In the genomic region with DNA sequence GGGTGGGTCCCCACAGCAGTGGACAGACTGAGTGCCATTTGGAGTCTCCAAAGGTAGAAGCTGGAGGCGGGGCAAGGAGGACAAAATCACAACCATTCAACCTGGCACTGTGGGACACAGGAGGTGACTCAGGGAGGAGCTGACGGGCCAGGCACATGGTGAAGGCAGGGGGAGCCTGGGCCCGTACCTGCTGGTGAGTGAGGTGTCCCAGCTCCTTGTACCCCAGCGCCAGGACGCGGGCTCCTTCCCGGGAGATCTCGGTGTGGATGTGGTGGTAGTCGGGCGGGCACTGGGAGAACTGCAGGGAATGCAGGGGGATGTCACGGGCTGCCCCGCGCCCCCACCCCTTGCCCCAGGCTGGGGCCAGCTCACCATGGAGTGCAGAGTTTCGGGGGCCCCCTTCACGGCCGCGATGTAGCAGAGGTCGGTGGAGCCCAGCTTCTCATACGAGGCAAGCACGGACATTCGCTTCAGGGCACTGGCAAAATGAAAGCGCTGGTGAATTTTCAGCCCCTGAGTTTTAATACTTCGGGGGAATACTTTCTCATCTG, we compare ENCODE assay signal across 3 cellular contexts.
TF ChIP-seq lines count a peak whose summit lies in the region.

No MANE protein-coding gene starts in this region.

TF ChIP-seq in SK-N-SH, 30 proteins besides CTCF, POLR2A, EP300 and RAD21 (continued from another document):
- TF ChIP-seq FOSL2 (IDR thresholded peaks at IDR 0.05; ENCODE audit: borderline replicate concordance, low read depth): no peak
- TF ChIP-seq CHD2 (IDR thresholded peaks at IDR 0.05; ENCODE audit: low read length, partially characterized antibody): no peak
- no peak for TF ChIP-seq RCOR1 (IDR thresholded peaks at IDR 0.05; ENCODE audit: low read length)
- TF ChIP-seq USF1 (IDR thresholded peaks at IDR 0.05; ENCODE audit: borderline replicate concordance, low read depth): no peak
- no peak for TF ChIP-seq MEF2A (IDR thresholded peaks at IDR 0.05; ENCODE audit: borderline replicate concordance, low read depth)
- TF ChIP-seq MXI1 (IDR thresholded peaks at IDR 0.05; ENCODE audit: low read depth, low read length): no peak
- no peak for TF ChIP-seq JUND (IDR thresholded peaks at IDR 0.05)
- no peak for TF ChIP-seq FOXJ3 (CRISPR knock-in tag; IDR thresholded peaks at IDR 0.05)
- TF ChIP-seq, protein P1, sequence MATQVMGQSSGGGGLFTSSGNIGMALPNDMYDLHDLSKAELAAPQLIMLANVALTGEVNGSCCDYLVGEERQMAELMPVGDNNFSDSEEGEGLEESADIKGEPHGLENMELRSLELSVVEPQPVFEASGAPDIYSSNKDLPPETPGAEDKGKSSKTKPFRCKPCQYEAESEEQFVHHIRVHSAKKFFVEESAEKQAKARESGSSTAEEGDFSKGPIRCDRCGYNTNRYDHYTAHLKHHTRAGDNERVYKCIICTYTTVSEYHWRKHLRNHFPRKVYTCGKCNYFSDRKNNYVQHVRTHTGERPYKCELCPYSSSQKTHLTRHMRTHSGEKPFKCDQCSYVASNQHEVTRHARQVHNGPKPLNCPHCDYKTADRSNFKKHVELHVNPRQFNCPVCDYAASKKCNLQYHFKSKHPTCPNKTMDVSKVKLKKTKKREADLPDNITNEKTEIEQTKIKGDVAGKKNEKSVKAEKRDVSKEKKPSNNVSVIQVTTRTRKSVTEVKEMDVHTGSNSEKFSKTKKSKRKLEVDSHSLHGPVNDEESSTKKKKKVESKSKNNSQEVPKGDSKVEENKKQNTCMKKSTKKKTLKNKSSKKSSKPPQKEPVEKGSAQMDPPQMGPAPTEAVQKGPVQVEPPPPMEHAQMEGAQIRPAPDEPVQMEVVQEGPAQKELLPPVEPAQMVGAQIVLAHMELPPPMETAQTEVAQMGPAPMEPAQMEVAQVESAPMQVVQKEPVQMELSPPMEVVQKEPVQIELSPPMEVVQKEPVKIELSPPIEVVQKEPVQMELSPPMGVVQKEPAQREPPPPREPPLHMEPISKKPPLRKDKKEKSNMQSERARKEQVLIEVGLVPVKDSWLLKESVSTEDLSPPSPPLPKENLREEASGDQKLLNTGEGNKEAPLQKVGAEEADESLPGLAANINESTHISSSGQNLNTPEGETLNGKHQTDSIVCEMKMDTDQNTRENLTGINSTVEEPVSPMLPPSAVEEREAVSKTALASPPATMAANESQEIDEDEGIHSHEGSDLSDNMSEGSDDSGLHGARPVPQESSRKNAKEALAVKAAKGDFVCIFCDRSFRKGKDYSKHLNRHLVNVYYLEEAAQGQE (IDR thresholded peaks at IDR 0.05; ENCODE audit: low read depth, low read length): no peak
- no peak for TF ChIP-seq RFX5 (IDR thresholded peaks at IDR 0.05; ENCODE audit: low read length)
- TF ChIP-seq ELF1 (IDR thresholded peaks at IDR 0.05): no peak
- no peak for TF ChIP-seq PBX3 (IDR thresholded peaks at IDR 0.05)
- TF ChIP-seq FOXM1 (IDR thresholded peaks at IDR 0.05; ENCODE audit: low read depth): no peak
- no peak for TF ChIP-seq GATA2 (CRISPR knock-in tag; IDR thresholded peaks at IDR 0.05)

TF ChIP-seq in SK-N-SH treated with all-trans-retinoic acid at 6 μM for 48 hours, 23 proteins besides CTCF, POLR2A, EP300 and RAD21 (continued from another document):
- no peak for TF ChIP-seq SNAI2 (CRISPR knock-in tag; IDR thresholded peaks at IDR 0.05)
- no peak for TF ChIP-seq ZNF8 (CRISPR knock-in tag; IDR thresholded peaks at IDR 0.05)
- TF ChIP-seq TCF4 (CRISPR knock-in tag; IDR thresholded peaks at IDR 0.05; ENCODE audit: borderline replicate concordance): no peak
- TF ChIP-seq TOX (CRISPR knock-in tag; IDR thresholded peaks at IDR 0.05; ENCODE audit: borderline replicate concordance): no peak
- no peak for TF ChIP-seq CSDC2 (CRISPR knock-in tag; IDR thresholded peaks at IDR 0.05)
- no peak for TF ChIP-seq ZFP3 (CRISPR knock-in tag; IDR thresholded peaks at IDR 0.05)
- TF ChIP-seq GLIS3 (CRISPR knock-in tag; IDR thresholded peaks at IDR 0.05): no peak
- TF ChIP-seq PPARA (CRISPR knock-in tag; IDR thresholded peaks at IDR 0.05; ENCODE audit: borderline replicate concordance): no peak
- no peak for TF ChIP-seq ESRRG (CRISPR knock-in tag; IDR thresholded peaks at IDR 0.05)
- TF ChIP-seq ARNTL (CRISPR knock-in tag; IDR thresholded peaks at IDR 0.05; ENCODE audit: borderline replicate concordance, low read depth): no peak
- no peak for TF ChIP-seq TSHZ2 (CRISPR knock-in tag; IDR thresholded peaks at IDR 0.05)
- TF ChIP-seq RARB (CRISPR knock-in tag; IDR thresholded peaks at IDR 0.05): no peak
- no peak for TF ChIP-seq BACH2 (CRISPR knock-in tag; IDR thresholded peaks at IDR 0.05; ENCODE audit: borderline replicate concordance)

TF ChIP-seq in WTC11, 78 proteins besides CTCF, POLR2A, EP300 and RAD21 (continued from another document):
- TF ChIP-seq FOXK1 (CRISPR knock-in tag; IDR thresholded peaks at IDR 0.05) (no peak), NR1H2 (CRISPR knock-in tag; IDR thresholded peaks at IDR 0.05) (no peak), CREB1 (CRISPR knock-in tag; IDR thresholded peaks at IDR 0.05) (no peak), SP1 (CRISPR knock-in tag; conservative IDR thresholded peaks at IDR 0.05) (no peak), RORB (CRISPR knock-in tag; IDR thresholded peaks at IDR 0.05) (no peak), GABPB1 (CRISPR knock-in tag; IDR thresholded peaks at IDR 0.05) (no peak), RELA (CRISPR knock-in tag; IDR thresholded peaks at IDR 0.05; ENCODE audit: borderline replicate concordance) (no peak), SMAD3 (CRISPR knock-in tag; IDR thresholded peaks at IDR 0.05; ENCODE audit: borderline replicate concordance) (no peak)
- TF ChIP-seq, protein P2, sequence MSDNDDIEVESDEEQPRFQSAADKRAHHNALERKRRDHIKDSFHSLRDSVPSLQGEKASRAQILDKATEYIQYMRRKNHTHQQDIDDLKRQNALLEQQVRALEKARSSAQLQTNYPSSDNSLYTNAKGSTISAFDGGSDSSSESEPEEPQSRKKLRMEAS (CRISPR knock-in tag; IDR thresholded peaks at IDR 0.05): no peak
TF ChIP-seq in WTC11: peak in this region for 0.
